ENCODE assay signal across 8 cellular contexts in genomic region chr1:156797212-156797871, GRCh38. TPM values are rescaled to one million over a fixed set of nuclear protein-coding genes. Genes with fewer than 3 reads are reported as not detected.
DNase-seq lines count a peak whose midpoint lies in the region; ATAC-seq and TF ChIP-seq lines count a peak whose summit lies in the region.

No MANE protein-coding gene starts in this region.

- H3K9ac ChIP-seq in NT2/D1 (ENCODE audit: insufficient read length, low read depth) = no peak overlapping the region

- H3K27ac Mint-ChIP-seq in activated T-helper 17 cell treated with anti-CD3 and anti-CD28 coated beads, Interleukin-2, amount 50 U/mL, for 72 hours = no peak overlapping the region

- peaks cover 93% of the 10 kb centered on the region for H3K36me3 ChIP-seq in NT2/D1 (ENCODE audit: insufficient read depth, insufficient read length, low read length)

- peak; percentile 82 for TF ChIP-seq CTCF in HL-60 (IDR thresholded peaks at IDR 0.05; ENCODE audit: insufficient read depth, low read length)
- peak; percentile 86 for TF ChIP-seq CTCF in fibroblast of the aortic adventitia (IDR thresholded peaks at IDR 0.05; ENCODE audit: insufficient read depth, low read length)

- peaks cover 14% of the 10 kb centered on the region for H3K4me1 Mint-ChIP-seq in activated T-helper 17 cell treated with anti-CD3 and anti-CD28 coated beads, Interleukin-2, amount 50 U/mL, for 72 hours

- no peaks in the 10 kb centered on the region for H3K27me3 ChIP-seq in HL-60 (ENCODE audit: insufficient read depth, poor library complexity, severe bottlenecking)
- H3K27me3 ChIP-seq in NT2/D1 (ENCODE audit: insufficient read depth, insufficient read length) = no peaks in the 10 kb centered on the region

- H3K4me3 ChIP-seq in HL-60 (replicated peaks; ENCODE audit: insufficient read depth, low read length) (no peak overlapping the region), NT2/D1 (ENCODE audit: insufficient read length, low read depth) (no peak overlapping the region), fibroblast of the aortic adventitia (ENCODE audit: low read depth, low read length) (no peak overlapping the region)

- peak; percentile 58 for ATAC-seq in activated T-helper 17 cell treated with anti-CD3 and anti-CD28 coated beads, Interleukin-2, amount 50 U/mL, for 72 hours (replicated peaks)
- ATAC-seq in HG02852 (IDR thresholded peaks at IDR 0.05; ENCODE audit: unreplicated experiment) = no peak
- no peak for ATAC-seq in GM18498 (IDR thresholded peaks at IDR 0.05; ENCODE audit: unreplicated experiment)

- peaks cover 99% of the 10 kb centered on the region for H3K36me3 Mint-ChIP-seq in activated T-helper 17 cell treated with anti-CD3 and anti-CD28 coated beads, Interleukin-2, amount 50 U/mL, for 72 hours (ENCODE audit: low read depth)

- peaks cover 4% of the 10 kb centered on the region for H3K4me1 ChIP-seq in NT2/D1 (ENCODE audit: insufficient read depth, insufficient read length)

- DNase-seq in DMS153 treated with DMSO at 0.1 percent for 48 hours (lab: John Stamatoyannopoulos, UW; ENCODE audit: unreplicated experiment) (peak; percentile 60), HL-60 (ENCODE audit: low read depth in 1 of 2, low spot score in 1 of 2) (peak in 1 of 2 experiments; percentile 56), NT2/D1 (ENCODE audit: low read depth, low spot score) (peak; percentile 68), fibroblast of the aortic adventitia (ENCODE audit: low read depth) (peak; percentile 66), renal cortical epithelial cell (ENCODE audit: low read depth) (peak; percentile 52)

- H3K9me3 Mint-ChIP-seq in activated T-helper 17 cell treated with anti-CD3 and anti-CD28 coated beads, Interleukin-2, amount 50 U/mL, for 72 hours = no peaks in the 10 kb centered on the region

- H3K9me3 ChIP-seq in NT2/D1 (ENCODE audit: insufficient read depth, low read length) = no peaks in the 10 kb centered on the region

- H3K27me3 Mint-ChIP-seq in activated T-helper 17 cell treated with anti-CD3 and anti-CD28 coated beads, Interleukin-2, amount 50 U/mL, for 72 hours = no peaks in the 10 kb centered on the region

- no peak overlapping the region for H3K27ac ChIP-seq in HL-60 (replicated peaks)

- no peak overlapping the region for H3K4me3 Mint-ChIP-seq in activated T-helper 17 cell treated with anti-CD3 and anti-CD28 coated beads, Interleukin-2, amount 50 U/mL, for 72 hours

RNA-seq across cellular contexts. Expression of gene SH2D2A, which starts 19.3 kb away (rescaled TPM):
- total RNA-seq in activated T-helper 17 cell treated with anti-CD3 and anti-CD28 coated beads, Interleukin-2, amount 50 U/mL, for 72 hours = 100 to 1,000 TPM; 173 to 257 TPM
- not detected in 2 replicates for total RNA-seq in fibroblast of the aortic adventitia (ENCODE audit: low replicate concordance)
- 0.30 TPM in 1 of 2 replicates, not detected in the other for total RNA-seq in renal cortical epithelial cell

RNA-seq across cellular contexts. Expression of gene PRCC, which starts 30.0 kb away (rescaled TPM):
- 10 to 100 TPM; 54.0 to 76.7 TPM for total RNA-seq in activated T-helper 17 cell treated with anti-CD3 and anti-CD28 coated beads, Interleukin-2, amount 50 U/mL, for 72 hours
- total RNA-seq in fibroblast of the aortic adventitia (ENCODE audit: low replicate concordance) (28.3 and 33.8 TPM in 2 replicates), renal cortical epithelial cell (9.4 and 26.2 TPM in 2 replicates)

RNA-seq across cellular contexts. Expression of gene HDGF, which starts 45.9 kb away (rescaled TPM):
- total RNA-seq in activated T-helper 17 cell treated with anti-CD3 and anti-CD28 coated beads, Interleukin-2, amount 50 U/mL, for 72 hours = 100 to 1,000 TPM; 270 to 361 TPM
- 146 and 299 TPM in 2 replicates for total RNA-seq in fibroblast of the aortic adventitia (ENCODE audit: low replicate concordance)
- 249 and 383 TPM in 2 replicates for total RNA-seq in renal cortical epithelial cell

RNA-seq across cellular contexts. Expression of gene MRPL24, which starts 56.5 kb away (rescaled TPM):
- total RNA-seq in activated T-helper 17 cell treated with anti-CD3 and anti-CD28 coated beads, Interleukin-2, amount 50 U/mL, for 72 hours = 10 to 100 TPM; 58.8 to 67.0 TPM
- total RNA-seq in fibroblast of the aortic adventitia (ENCODE audit: low replicate concordance) = 19.0 and 42.8 TPM in 2 replicates
- total RNA-seq in renal cortical epithelial cell = 26.3 and 40.8 TPM in 2 replicates

Comparison
In these comparisons a context has a peak if more than half of its experiments do, and no peak if none do; other contexts are left out.
1. RNA of gene SH2D2A, which starts 19.3 kb away (total RNA-seq): 173 to 257 TPM in activated T-helper 17 cell treated with anti-CD3 and anti-CD28 coated beads, Interleukin-2, amount 50 U/mL, for 72 hours; 0.30 TPM in renal cortical epithelial cell and not detected in fibroblast of the aortic adventitia; every median in the first group is over 100 times any median in the second.